Comparison of ENCODE assay signal across 26 cellular contexts in the genomic region with DNA sequence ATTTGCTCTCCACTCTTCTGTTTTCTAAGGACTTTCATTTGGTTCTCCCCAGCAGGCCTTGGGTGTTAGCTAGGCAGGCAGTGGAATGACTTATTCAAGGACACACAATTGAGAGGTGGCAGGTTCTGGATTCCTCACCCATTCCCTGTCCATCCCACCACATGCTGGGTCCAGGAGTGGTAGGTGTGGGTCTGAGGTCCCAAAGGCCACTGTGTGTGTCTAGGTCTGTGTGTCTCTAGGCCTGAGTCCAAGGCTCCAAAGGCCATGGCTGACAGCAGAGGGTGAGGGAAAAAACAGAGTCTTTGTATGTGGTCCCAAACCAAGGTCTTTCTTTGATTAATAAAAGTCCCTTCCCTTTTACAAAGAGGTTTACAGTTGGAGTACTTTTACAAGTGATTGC. TPM values are rescaled to one million over a fixed set of nuclear protein-coding genes. Genes with fewer than 3 reads are reported as not detected.
"Had no signal": no experiment of that assay in that cellular context is flagged by ENCODE, and none has a peak within 500 bp of the region (broad histone marks: within the 10 kb centered on the region; RNA-seq: fewer than 3 reads in every experiment).

No MANE protein-coding gene starts in this region.

- FAIRE-seq: endothelial cell of umbilical vein, islet of Langerhans, keratinocyte had no signal

- H3K9me3 ChIP-seq: colonic mucosa, esophagus squamous epithelium, gastrocnemius medialis, heart right ventricle, left ventricle myocardium inferior, lower lobe of right lung, mucosa of descending colon had no signal

- ATAC-seq: gastrocnemius medialis, heart right ventricle, left cardiac atrium, lower lobe of right lung, mucosa of descending colon had no signal

- H3K4me3 ChIP-seq: colonic mucosa, esophagus squamous epithelium, gastrocnemius medialis, heart right ventricle, left ventricle myocardium inferior, lower lobe of right lung, mucosa of descending colon had no signal

- H3K4me1 ChIP-seq: colonic mucosa, esophagus squamous epithelium, lower lobe of right lung had no signal

- DNase-seq: cerebellar nuclear complex; colonic mucosa; cortex of kidney; effector CD8-positive, alpha-beta T cell; esophagus squamous epithelium; foreskin fibroblast; foreskin melanocyte; gastrocnemius medialis; glutamatergic neuron; head of caudate nucleus; heart right ventricle; hippocampal formation; left cardiac atrium; left ventricle myocardium inferior; lower lobe of right lung; mesenchymal stem cell; mucosa of descending colon had no signal

- H3K27ac ChIP-seq: colonic mucosa, esophagus squamous epithelium, gastrocnemius medialis, heart right ventricle, left ventricle myocardium inferior, lower lobe of right lung had no signal

- H3K36me3 ChIP-seq: colonic mucosa, esophagus squamous epithelium, gastrocnemius medialis, lower lobe of right lung had no signal

- H3K27me3 ChIP-seq: colonic mucosa had no signal

RNA-seq across cellular contexts. Expression of gene SLC5A1, which starts 40.8 kb away (rescaled TPM):
- total RNA-seq: chondrocyte, endothelial cell of umbilical vein, epithelial cell of proximal tubule, glomerular endothelial cell, lung microvascular endothelial cell, mesothelial cell of epicardium, myocyte had no signal
- polyA plus RNA-seq: endothelial cell of umbilical vein had no signal
